21 cellular contexts compared by ENCODE assay signal in the genomic region with DNA sequence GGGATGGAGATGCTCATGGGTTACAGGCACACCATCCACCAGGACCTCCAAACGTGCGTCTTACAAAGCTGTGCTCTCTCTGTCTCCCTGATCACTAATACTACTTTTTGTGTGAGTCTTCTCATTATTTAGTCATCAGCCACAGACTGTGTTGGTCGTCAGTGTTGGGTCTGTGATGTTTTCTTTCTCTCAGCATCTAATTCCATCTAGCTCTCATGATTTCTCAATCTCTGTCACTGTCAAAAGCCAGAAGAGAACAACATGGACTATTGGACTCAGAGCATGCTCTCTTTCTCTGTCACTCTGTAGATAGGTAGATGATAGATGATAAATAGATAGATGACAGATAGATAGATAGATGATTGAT. TPM values are rescaled to one million over a fixed set of nuclear protein-coding genes. Genes with fewer than 3 reads are reported as not detected.
DNase-seq lines count a peak whose midpoint lies in the region; ATAC-seq and TF ChIP-seq lines count a peak whose summit lies in the region.
"Had no signal": no experiment of that assay in that cellular context is flagged by ENCODE, and none has a peak within 500 bp of the region (broad histone marks: within the 10 kb centered on the region; RNA-seq: fewer than 3 reads in every experiment).

No MANE protein-coding gene starts in this region.

- no peaks in the 10 kb centered on the region for H3K9me3 Mint-ChIP-seq in osteocyte (ENCODE audit: unreplicated experiment)
- H3K9me3 Mint-ChIP-seq: activated CD4-positive, alpha-beta T cell treated with anti-CD3 and anti-CD28 coated beads, Interleukin-2, amount 10 ng/mL, durations not matched to agents 7 days and 5 days; activated T-helper 17 cell treated with anti-CD3 and anti-CD28 coated beads, Interleukin-2, amount 50 U/mL, for 72 hours; CD4-positive, alpha-beta T cell; nephron had no signal

- no peaks in the 10 kb centered on the region for H3K79me2 ChIP-seq in smooth muscle cell (ENCODE audit: low read depth)

- H3K4me3 ChIP-seq in HEK293 (ENCODE audit: low read depth, low read length) (no peak overlapping the region), epithelial cell of esophagus (ENCODE audit: low read length) (no peak overlapping the region), smooth muscle cell (no peak overlapping the region)
- H3K4me3 ChIP-seq: right lobe of liver, SK-N-MC had no signal

- POLR2A ChIA-PET in HEK293 (lab: Yijun Ruan, JAX), result no interaction called here

- H3K27me3 Mint-ChIP-seq in osteocyte (ENCODE audit: unreplicated experiment), result peaks cover 7% of the 10 kb centered on the region
- H3K27me3 Mint-ChIP-seq: activated naive CD8-positive, alpha-beta T cell; activated T-helper 17 cell treated with anti-CD3 and anti-CD28 coated beads, Interleukin-2, amount 50 U/mL, for 72 hours; CD4-positive, alpha-beta T cell had no signal

- H3K4me1 ChIP-seq in HEK293 (ENCODE audit: control insufficient read depth, insufficient read depth, low read length) (peaks cover 7% of the 10 kb centered on the region), smooth muscle cell (ENCODE audit: low read depth) (peaks cover 8% of the 10 kb centered on the region)
- H3K4me1 ChIP-seq: right lobe of liver had no signal

- peaks cover 11% of the 10 kb centered on the region for H3F3A ChIP-seq in smooth muscle cell (ENCODE audit: low read depth)

- no peaks in the 10 kb centered on the region for H3K36me3 ChIP-seq in HEK293 (ENCODE audit: control insufficient read depth in 2 of 2, insufficient read depth in 1 of 2, low read length in 2 of 2)
- H3K36me3 ChIP-seq in smooth muscle cell (ENCODE audit: low read depth), result no peaks in the 10 kb centered on the region
- H3K36me3 ChIP-seq: right lobe of liver had no signal

- H3K36me3 Mint-ChIP-seq in osteocyte (ENCODE audit: unreplicated experiment), result no peaks in the 10 kb centered on the region
- H3K36me3 Mint-ChIP-seq: activated naive CD8-positive, alpha-beta T cell had no signal

- ATAC-seq in HG02763 (IDR thresholded peaks at IDR 0.05; ENCODE audit: unreplicated experiment), result no peak

- H3K9me3 ChIP-seq in HEK293 (ENCODE audit: control insufficient read depth, insufficient read depth, low read depth, low read length) (no peaks in the 10 kb centered on the region), smooth muscle cell (replicated peaks; ENCODE audit: low read depth) (no peaks in the 10 kb centered on the region)
- H3K9me3 ChIP-seq: right lobe of liver had no signal

- TF ChIP-seq CTCF in HEK293 (tag by site-specific recombination; IDR thresholded peaks at IDR 0.05) (no peak), epithelial cell of esophagus (IDR thresholded peaks at IDR 0.05; ENCODE audit: insufficient read depth, low read depth, low read length, missing control alignments) (no peak), smooth muscle cell (IDR thresholded peaks at IDR 0.05; ENCODE audit: borderline replicate concordance, insufficient read depth, poor library complexity, severe bottlenecking) (no peak), osteocyte (IDR thresholded peaks at IDR 0.05) (no peak)

- H3K27me3 ChIP-seq in smooth muscle cell (ENCODE audit: low read depth), result peaks cover 8% of the 10 kb centered on the region
- H3K27me3 ChIP-seq: right lobe of liver had no signal

- DNase-seq in T1000 (lab: John Stamatoyannopoulos, UW) (peak; percentile 53), epithelial cell of esophagus (ENCODE audit: low read depth) (peak; percentile 44), smooth muscle cell (lab: John Stamatoyannopoulos, UW; ENCODE audit: unreplicated experiment) (no peak), osteocyte (ENCODE audit: extremely low spot score, unreplicated experiment) (no peak)
- DNase-seq in stimulated activated CD4-positive, alpha-beta T cell treated with anti-CD3 and anti-CD28 coated beads, Interleukin-4, amount 100 ng/mL, for 4 hours, result no peak
- DNase-seq: activated CD4-positive, alpha-beta T cell treated with anti-CD3 and anti-CD28 coated beads, Interleukin-2, amount 10 ng/mL, durations not matched to agents 7 days and 5 days; CD4-positive, alpha-beta T cell; effector CD8-positive, alpha-beta T cell; erythroblast; foreskin melanocyte; midbrain; NCI-H1694 treated with DMSO at 0.1 percent for 48 hours; NCI-H526; right lobe of liver; stimulated activated CD8-positive, alpha-beta memory T cell treated with anti-CD3 and anti-CD28 coated beads, Interleukin-4, amount 100 ng/mL, for 48 hours had no signal

- no peak overlapping the region for H3K27ac ChIP-seq in HEK293 (ENCODE audit: extremely low read depth, low read depth, low read length)
- H3K27ac ChIP-seq in smooth muscle cell (ENCODE audit: low read depth), result no peak overlapping the region
- H3K27ac ChIP-seq: right lobe of liver, SK-N-MC had no signal

- H3K27ac Mint-ChIP-seq in osteocyte (ENCODE audit: unreplicated experiment), result no peak overlapping the region
- H3K27ac Mint-ChIP-seq: activated CD4-positive, alpha-beta T cell treated with anti-CD3 and anti-CD28 coated beads, Interleukin-2, amount 10 ng/mL, durations not matched to agents 7 days and 5 days; activated naive CD8-positive, alpha-beta T cell; activated T-helper 17 cell treated with anti-CD3 and anti-CD28 coated beads, Interleukin-2, amount 50 U/mL, for 72 hours; CD4-positive, alpha-beta T cell; nephron had no signal

- no peak overlapping the region for H3K9ac ChIP-seq in smooth muscle cell (ENCODE audit: low read depth)

- CTCF ChIA-PET in HEK293 (lab: Yijun Ruan, JAX), result interaction anchor here (0.8 to 2.0 kb wide), 8 partner anchors 42 to 614 kb away, joined by 3 to 5 read pairs (median 3); no protein-coding TSS in a partner anchor

- H2AFZ ChIP-seq in smooth muscle cell (ENCODE audit: low read depth), result no peak overlapping the region

- H3K4me3 Mint-ChIP-seq in osteocyte (ENCODE audit: unreplicated experiment), result no peak overlapping the region
- H3K4me3 Mint-ChIP-seq: activated CD4-positive, alpha-beta T cell treated with anti-CD3 and anti-CD28 coated beads, Interleukin-2, amount 10 ng/mL, durations not matched to agents 7 days and 5 days; activated naive CD8-positive, alpha-beta T cell; activated T-helper 17 cell treated with anti-CD3 and anti-CD28 coated beads, Interleukin-2, amount 50 U/mL, for 72 hours; CD4-positive, alpha-beta T cell; nephron had no signal

- H4K20me1 ChIP-seq in smooth muscle cell (ENCODE audit: low read depth), result no peaks in the 10 kb centered on the region

- H3K4me1 Mint-ChIP-seq in osteocyte (ENCODE audit: unreplicated experiment), result peaks cover 13% of the 10 kb centered on the region

- WGBS in smooth muscle cell (ENCODE audit: low lambda C conversion rate), result 44% methylated on average over 3 of the region's 3 CpGs

- peak overlapping the region; percentile 8 for H3K4me2 ChIP-seq in smooth muscle cell

TF ChIP-seq in HEK293, 187 proteins besides CTCF, POLR2A, EP300 and RAD21:
- TF ChIP-seq ZNF623 (tag by site-specific recombination; IDR thresholded peaks at IDR 0.05) (no peak), ZBTB17 (tag by site-specific recombination; IDR thresholded peaks at IDR 0.05) (0 out of 2 replicates have a peak, but pooled peaks have one; percentile 12), ZEB2 (tag by site-specific recombination; IDR thresholded peaks at IDR 0.05) (0 out of 2 replicates have a peak, but pooled peaks have one; percentile 0)

RNA-seq across cellular contexts. Expression of a gene that starts 6.0 kb away (rescaled TPM):
- 8.0 and 9.1 TPM in 2 replicates for total RNA-seq in smooth muscle cell
- polyA plus RNA-seq in smooth muscle cell, result 9.5 and 18.3 TPM in 2 replicates
- total RNA-seq in osteocyte, result 35.1 and 37.1 TPM in 2 replicates

Comparison
In these comparisons a context has a peak if more than half of its experiments do, and no peak if none do; other contexts are left out.
1. DNase-seq: peak in T1000 (single experiment) and epithelial cell of esophagus (single experiment); none in smooth muscle cell (single experiment), stimulated activated CD4-positive, alpha-beta T cell treated with anti-CD3 and anti-CD28 coated beads, Interleukin-4, amount 100 ng/mL, for 4 hours (0 of 2) and osteocyte (single experiment).